In genomic region chr12:55955800-55956508, GRCh38 we compare ENCODE assay signal across 8 cellular contexts. TPM values are rescaled to one million over a fixed set of nuclear protein-coding genes. Genes with fewer than 3 reads are reported as not detected.
A peak's percentile ranks its signal among the peaks of the same experiment; 100 is the strongest.
DNase-seq lines count a peak whose midpoint lies in the region; ATAC-seq, FAIRE-seq and TF ChIP-seq lines count a peak whose summit lies in the region.

No MANE protein-coding gene starts in this region.

- TSS peak; percentile 2 for BruUV-seq in MCF 10A (replicated peaks; lab: Mats Ljungman, UMichigan)

- H3K27ac Mint-ChIP-seq in MCF 10A (ENCODE audit: low read depth, unreplicated experiment) (peak overlapping the region; percentile 32), chondrocyte (ENCODE audit: unreplicated experiment) (no peak overlapping the region)

- H3K36me3 Mint-ChIP-seq in MCF 10A (ENCODE audit: insufficient read depth, unreplicated experiment) (peaks cover 51% of the 10 kb centered on the region), chondrocyte (ENCODE audit: low read depth) (peaks cover 22% of the 10 kb centered on the region)

- ATAC-seq in GM18870 (IDR thresholded peaks at IDR 0.05; ENCODE audit: unreplicated experiment): no peak

- peak; percentile 43 for TF ChIP-seq CTCF in MCF 10A (IDR thresholded peaks at IDR 0.05; ENCODE audit: unreplicated experiment)
- TF ChIP-seq CTCF in breast epithelium (IDR thresholded peaks at IDR 0.05): peak in 1 of 3 donors; percentile 13
- peak; percentile 48 for TF ChIP-seq CTCF in chondrocyte (IDR thresholded peaks at IDR 0.05)
- no peak for TF ChIP-seq CTCF in kidney (IDR thresholded peaks at IDR 0.05; ENCODE audit: borderline replicate concordance, extremely low read depth, insufficient read depth)

- peak; percentile 88 for DNase-seq in MCF 10A (ENCODE audit: unreplicated experiment)
- no peak for DNase-seq in breast epithelium (ENCODE audit: low spot score in 2 of 2)
- DNase-seq in T-helper 2 cell: peak in 3 of 5 experiments; percentile 22 to 36 (median 36)
- DNase-seq in chondrocyte (ENCODE audit: low spot score): no peak
- no peak for DNase-seq in kidney
- DNase-seq in GM19239 (ENCODE audit: insufficient read length, low spot score): no peak

- POLR2A ChIA-PET in MCF 10A (lab: Yijun Ruan, JAX): interaction anchor here (0.5 to 6.7 kb wide), 15 partner anchors 12 to 174 kb away, joined by 3 to 74 read pairs (median 5); partner anchors contain the start of genes RAB5B and SUOX

- H3K9ac ChIP-seq in kidney (ENCODE audit: low read length in 2 of 2): no peak overlapping the region

- H3K4me3 Mint-ChIP-seq in MCF 10A (ENCODE audit: unreplicated experiment): no peak overlapping the region
- no peak overlapping the region for H3K4me3 Mint-ChIP-seq in chondrocyte (ENCODE audit: unreplicated experiment)

- H3K36me3 ChIP-seq in breast epithelium (no peaks in the 10 kb centered on the region), kidney (ENCODE audit: control insufficient read depth in 1 of 2, insufficient read depth in 2 of 2, low read length in 2 of 2) (no peaks in the 10 kb centered on the region)

- FAIRE-seq in kidney (lab: Jason Lieb, UNC) (no peak), GM19239 (lab: Jason Lieb, UNC) (no peak)

- intact Hi-C loops in MCF 10A (cut with micrococcal nuclease) (loop anchor here (1.0 kb wide), 2 partner anchors 17 to 85 kb away; partner anchors contain the start of gene RPS26), breast epithelium (cut with DNase I; ENCODE audit: low total_unique reads) (no loop called here), kidney (cut with DNase I) (no loop called here)

- H3K4me1 Mint-ChIP-seq in MCF 10A (ENCODE audit: insufficient read depth, unreplicated experiment): peaks cover 28% of the 10 kb centered on the region
- peaks cover 3% of the 10 kb centered on the region for H3K4me1 Mint-ChIP-seq in chondrocyte (ENCODE audit: low read depth)

- no peaks in the 10 kb centered on the region for H3K9me3 Mint-ChIP-seq in MCF 10A (ENCODE audit: unreplicated experiment)
- no peaks in the 10 kb centered on the region for H3K9me3 Mint-ChIP-seq in chondrocyte (ENCODE audit: low read depth)

- no peak overlapping the region for H3K4me3 ChIP-seq in breast epithelium
- H3K4me3 ChIP-seq in skin epidermis: no peak overlapping the region
- no peak overlapping the region for H3K4me3 ChIP-seq in kidney (ENCODE audit: low read length in 2 of 2)

- TF ChIP-seq POLR2A in breast epithelium (IDR thresholded peaks at IDR 0.05): no peak

- H3K27me3 Mint-ChIP-seq in MCF 10A (ENCODE audit: insufficient read depth, unreplicated experiment): no peaks in the 10 kb centered on the region
- H3K27me3 Mint-ChIP-seq in chondrocyte (ENCODE audit: low read depth): no peaks in the 10 kb centered on the region

- H3K27ac ChIP-seq in breast epithelium: peak overlapping the region in 1 of 2 donors; percentile 7
- peak overlapping the region in 11 of 21 experiments; percentile 13 to 70 (median 54) for H3K27ac ChIP-seq in skin epidermis
- H3K27ac ChIP-seq in kidney (ENCODE audit: low read depth in 2 of 2, low read length in 2 of 2): no peak overlapping the region

- H3K4me1 ChIP-seq in breast epithelium: no peaks in the 10 kb centered on the region
- no peaks in the 10 kb centered on the region for H3K4me1 ChIP-seq in kidney (ENCODE audit: control insufficient read depth in 1 of 2, insufficient read depth in 1 of 2, low read depth in 1 of 2, low read length in 2 of 2)

- H3K9me3 ChIP-seq in breast epithelium (no peaks in the 10 kb centered on the region), kidney (ENCODE audit: control insufficient read depth in 1 of 2, low read length in 2 of 2) (no peaks in the 10 kb centered on the region)

- CTCF ChIA-PET in MCF 10A (lab: Yijun Ruan, JAX): interaction anchor here (0.5 to 5.6 kb wide), 22 partner anchors 10 to 190 kb away, joined by 3 to 34 read pairs (median 4); partner anchors contain the start of genes DGKA, ORMDL2 and SUOX

- H3K27me3 ChIP-seq in breast epithelium: no peaks in the 10 kb centered on the region

RNA-seq across cellular contexts. Expression of gene PMEL, which starts 9.9 kb away (rescaled TPM):
- total RNA-seq in MCF 10A (2022) (0.59 TPM in 1 of 2 replicates, not detected in the other), breast epithelium (10 to 100 TPM in 1 of 3 donors, 1 to 10 TPM in 2; 4.7 to 18.7 (median 7.4) TPM), chondrocyte (0.45 to 1.1 TPM (median 0.82 TPM) in 3 replicates), kidney (1.7 TPM)
- 3.5 TPM for polyA plus RNA-seq in kidney (ENCODE audit: insufficient read depth, low read depth, low replicate concordance)

RNA-seq across cellular contexts. Expression of gene CDK2, which starts 10.7 kb away (rescaled TPM):
- 17.9 and 23.8 TPM in 2 replicates for total RNA-seq in MCF 10A (2022)
- 10 to 100 TPM in 2 of 3 donors, 1 to 10 TPM in 1; 8.2 to 27.2 (median 27.1) TPM for total RNA-seq in breast epithelium
- total RNA-seq in chondrocyte: 25.5 to 41.4 TPM (median 26.1 TPM) in 3 replicates
- total RNA-seq in kidney: 23.2 TPM
- polyA plus RNA-seq in kidney (ENCODE audit: insufficient read depth, low read depth, low replicate concordance): 7.6 TPM

RNA-seq across cellular contexts. Expression of gene RAB5B, which starts 17.9 kb away (rescaled TPM):
- total RNA-seq in MCF 10A (2022) (67.4 and 96.1 TPM in 2 replicates), breast epithelium (10 to 100 TPM; 74.9 to 98.8 (median 75.7) TPM), chondrocyte (105 TPM in 3 replicates), kidney (112 TPM)
- 72.5 TPM for polyA plus RNA-seq in kidney (ENCODE audit: insufficient read depth, low read depth, low replicate concordance)

RNA-seq across cellular contexts. Expression of gene DGKA, which starts 25.0 kb away (rescaled TPM):
- total RNA-seq in MCF 10A (2022) (177 and 236 TPM in 2 replicates), breast epithelium (10 to 100 TPM; 25.1 to 50.5 (median 44.2) TPM), chondrocyte (65.8 to 118 TPM (median 66.4 TPM) in 3 replicates), kidney (68.2 TPM)
- polyA plus RNA-seq in kidney (ENCODE audit: insufficient read depth, low read depth, low replicate concordance): 13.2 TPM

RNA-seq across cellular contexts. Expression of gene PYM1, which starts 28.3 kb away (rescaled TPM):
- total RNA-seq in MCF 10A (2022) (50.5 and 56.5 TPM in 2 replicates), breast epithelium (10 to 100 TPM; 25.9 to 38.1 (median 33.0) TPM), chondrocyte (17.3 to 26.4 TPM (median 19.0 TPM) in 3 replicates), kidney (29.0 TPM)
- 39.7 TPM for polyA plus RNA-seq in kidney (ENCODE audit: insufficient read depth, low read depth, low replicate concordance)

Comparison
In these comparisons a context has a peak if more than half of its experiments do, and no peak if none do; other contexts are left out.
1. DNase-seq: peak in MCF 10A (single experiment) and T-helper 2 cell (3 of 5); none in breast epithelium (0 of 2), chondrocyte (single experiment), kidney (single experiment) and GM19239 (single experiment).
2. H3K27ac ChIP-seq: peak in skin epidermis (11 of 21); none in kidney (0 of 2).